In genomic region chr2:38778686-38779082, GRCh38 we compare ENCODE assay signal across 8 cellular contexts. TPM values are rescaled to one million over a fixed set of nuclear protein-coding genes. Genes with fewer than 3 reads are reported as not detected.
DNase-seq lines count a peak whose midpoint lies in the region; ATAC-seq and TF ChIP-seq lines count a peak whose summit lies in the region.

No MANE protein-coding gene starts in this region.

- TF ChIP-seq CTCF in HCT116 (IDR thresholded peaks at IDR 0.05 in 2 of 3, conservative IDR thresholded peaks at IDR 0.05 in 1 of 3; ENCODE audit: borderline replicate concordance in 1 of 3, insufficient read depth in 1 of 3, low read depth in 2 of 3, low read length in 2 of 3) (no peak), hepatocyte (IDR thresholded peaks at IDR 0.05; ENCODE audit: poor library complexity) (no peak)

- H2AFZ ChIP-seq in HCT116 (ENCODE audit: low read depth, low read length, poor library complexity, severe bottlenecking) = no peak overlapping the region
- peak overlapping the region; percentile 87 for H2AFZ ChIP-seq in hepatocyte

- peaks cover 13% of the 10 kb centered on the region for H3K4me1 Mint-ChIP-seq in T-helper 17 cell
- H3K4me1 Mint-ChIP-seq in stimulated activated effector memory CD8-positive, alpha-beta T cell treated with anti-CD3 and anti-CD28 coated beads, Interleukin-12 subunit alpha, Interleukin-12 subunit beta, amount 100 ng/mL, for 72 hours = peaks cover 20% of the 10 kb centered on the region

- TF ChIP-seq RAD21 in HCT116 (IDR thresholded peaks at IDR 0.05; ENCODE audit: low read depth) = no peak

- RAD21 ChIA-PET in HCT116 (lab: Charles Lee; ENCODE audit: low non-redundant PET in 1 of 2, low total read pairs in 2 of 2, uncharacterized antibody in 2 of 2, unreplicated experiment in 2 of 2) = no interaction called here

- H3K4me2 ChIP-seq in HCT116 (ENCODE audit: low read length) (peak overlapping the region; percentile 79), hepatocyte (peak overlapping the region; percentile 75)

- H3K36me3 ChIP-seq in HCT116 (ENCODE audit: control insufficient read depth in 1 of 2, insufficient read depth in 2 of 2, low read length in 2 of 2) = peaks cover 4 to 13% of the 10 kb centered on the region in 2 experiments; a peak in 2 of 4 replicates
- no peaks in the 10 kb centered on the region for H3K36me3 ChIP-seq in hepatocyte (replicated peaks; ENCODE audit: insufficient read depth, low read depth)

- peak overlapping the region; percentile 77 for H3K9ac ChIP-seq in HCT116 (ENCODE audit: low read length)

- BruUV-seq in HCT116 (replicated peaks; lab: Mats Ljungman, UMichigan) = no TSS peak

- no peaks in the 10 kb centered on the region for H3K9me3 ChIP-seq in HCT116 (ENCODE audit: control insufficient read depth in 1 of 2, insufficient read depth in 1 of 2, low read depth in 1 of 2, low read length in 2 of 2)
- H3K9me3 ChIP-seq in T-helper 17 cell (ENCODE audit: control insufficient read depth, low read length, poor library complexity, severe bottlenecking) = no peaks in the 10 kb centered on the region
- H3K9me3 ChIP-seq in hepatocyte (ENCODE audit: low read depth) = no peaks in the 10 kb centered on the region

- CTCF ChIA-PET in HCT116 (lab: Charles Lee) = no interaction called here

- H3K27ac Mint-ChIP-seq in T-helper 17 cell = peak overlapping the region; percentile 99
- peak overlapping the region; percentile 96 for H3K27ac Mint-ChIP-seq in stimulated activated effector memory CD8-positive, alpha-beta T cell treated with anti-CD3 and anti-CD28 coated beads, Interleukin-12 subunit alpha, Interleukin-12 subunit beta, amount 100 ng/mL, for 72 hours

- H3K9me2 ChIP-seq in HCT116 (ENCODE audit: insufficient read depth) = no peaks in the 10 kb centered on the region
- H3K9me2 ChIP-seq in hepatocyte (replicated peaks; ENCODE audit: insufficient read depth) = no peaks in the 10 kb centered on the region

- no peaks in the 10 kb centered on the region for H4K20me1 ChIP-seq in HCT116 (ENCODE audit: insufficient read depth)
- no peaks in the 10 kb centered on the region for H4K20me1 ChIP-seq in hepatocyte (ENCODE audit: insufficient read depth, poor library complexity, severe bottlenecking)

- H3K27ac ChIP-seq in HCT116 (ENCODE audit: low read depth, low read length) (peak overlapping the region; percentile 53), hepatocyte (peak overlapping the region; percentile 65)

- H3K36me3 Mint-ChIP-seq in T-helper 17 cell (ENCODE audit: low read depth) = peaks cover 4% of the 10 kb centered on the region
- H3K36me3 Mint-ChIP-seq in stimulated activated effector memory CD8-positive, alpha-beta T cell treated with anti-CD3 and anti-CD28 coated beads, Interleukin-12 subunit alpha, Interleukin-12 subunit beta, amount 100 ng/mL, for 72 hours = peaks cover 45% of the 10 kb centered on the region

- H3K79me2 ChIP-seq in HCT116 (ENCODE audit: insufficient read depth, low read length) = peaks cover 13% of the 10 kb centered on the region
- peaks cover 7% of the 10 kb centered on the region for H3K79me2 ChIP-seq in hepatocyte

- peaks cover 22% of the 10 kb centered on the region for H3K27me3 Mint-ChIP-seq in T-helper 17 cell

- peak overlapping the region; percentile 99 for H3K4me3 Mint-ChIP-seq in T-helper 17 cell
- peak overlapping the region; percentile 98 for H3K4me3 Mint-ChIP-seq in stimulated activated effector memory CD8-positive, alpha-beta T cell treated with anti-CD3 and anti-CD28 coated beads, Interleukin-12 subunit alpha, Interleukin-12 subunit beta, amount 100 ng/mL, for 72 hours

- H3K4me3 ChIP-seq in HCT116 (replicated peaks in 1 of 2; ENCODE audit: low read depth in 1 of 2, low read length in 2 of 2) = peak overlapping the region; percentile 69 to 76
- peak overlapping the region; percentile 63 for H3K4me3 ChIP-seq in hepatocyte

- intact Hi-C loops in HCT116 (cut with micrococcal nuclease) = no loop called here

- ATAC-seq in HCT116 = no peak
- no peak for ATAC-seq in T-helper 17 cell
- no peak for ATAC-seq in stimulated activated effector memory CD8-positive, alpha-beta T cell treated with anti-CD3 and anti-CD28 coated beads, Interleukin-12 subunit alpha, Interleukin-12 subunit beta, amount 100 ng/mL, for 72 hours
- ATAC-seq in GM19324 (IDR thresholded peaks at IDR 0.05; ENCODE audit: low FRiP score, unreplicated experiment) = no peak

- DNase-seq in HCT116 (ENCODE audit: low read depth, low spot score) = no peak
- no peak for DNase-seq in T-helper 17 cell
- DNase-seq in hepatocyte (ENCODE audit: low spot score) = no peak
- no peak for DNase-seq in stimulated activated effector memory CD8-positive, alpha-beta T cell treated with anti-CD3 and anti-CD28 coated beads, Interleukin-12 subunit alpha, Interleukin-12 subunit beta, amount 100 ng/mL, for 72 hours (ENCODE audit: low spot score in 2 of 2)
- no peak for DNase-seq in HK-2 (ENCODE audit: unreplicated experiment)
- no peak for DNase-seq in GF-D8 (lab: John Stamatoyannopoulos, UW)
- DNase-seq in Ammon's horn (ENCODE audit: low spot score) = no peak

- WGBS in hepatocyte (ENCODE audit: low lambda C conversion rate, missing lambda C conversion rate) = 31% methylated on average over 8 of the region's 8 CpGs

- H3K27me3 ChIP-seq in HCT116 (ENCODE audit: insufficient read depth, low read length) = no peaks in the 10 kb centered on the region
- no peaks in the 10 kb centered on the region for H3K27me3 ChIP-seq in hepatocyte

- no peaks in the 10 kb centered on the region for H3K9me3 Mint-ChIP-seq in stimulated activated effector memory CD8-positive, alpha-beta T cell treated with anti-CD3 and anti-CD28 coated beads, Interleukin-12 subunit alpha, Interleukin-12 subunit beta, amount 100 ng/mL, for 72 hours

- TF ChIP-seq POLR2A in HCT116 (IDR thresholded peaks at IDR 0.05; ENCODE audit: borderline replicate concordance, extremely low read depth, insufficient read depth, insufficient read length) = no peak

- POLR2A ChIA-PET in HCT116 (lab: Charles Lee) = interaction anchor here (1.1 kb wide), 1 partner anchor 27 kb away, joined by 3 read pairs; the partner anchor contains the start of gene SRSF7

- peaks cover 0 to 7% of the 10 kb centered on the region in 2 experiments; a peak in 2 of 4 replicates for H3K4me1 ChIP-seq in HCT116 (ENCODE audit: control insufficient read depth in 1 of 2, insufficient read depth in 2 of 2, low read length in 2 of 2)
- H3K4me1 ChIP-seq in hepatocyte (ENCODE audit: insufficient read depth) = peaks cover 6% of the 10 kb centered on the region

TF ChIP-seq in HCT116, 20 proteins besides CTCF, POLR2A, EP300 and RAD21:
- no peak for TF ChIP-seq SP1 (IDR thresholded peaks at IDR 0.05; ENCODE audit: low read depth)
- no peak for TF ChIP-seq CEBPB (IDR thresholded peaks at IDR 0.05; ENCODE audit: low read depth)
- TF ChIP-seq SIN3A (IDR thresholded peaks at IDR 0.05; ENCODE audit: low read depth) = no peak
- TF ChIP-seq JUND (IDR thresholded peaks at IDR 0.05) = no peak
- no peak for TF ChIP-seq EZH2 (IDR thresholded peaks at IDR 0.05)
- TF ChIP-seq ELF1 (IDR thresholded peaks at IDR 0.05; ENCODE audit: borderline replicate concordance, low read depth) = no peak
- no peak for TF ChIP-seq EGR1 (IDR thresholded peaks at IDR 0.05; ENCODE audit: low read depth)
- TF ChIP-seq CBX3 (IDR thresholded peaks at IDR 0.05; ENCODE audit: low read depth) = no peak

RNA-seq across cellular contexts. Expression of gene GEMIN6, which starts 0.7 kb away (rescaled TPM):
- 23.1 TPM for total RNA-seq in HCT116 (2021; ENCODE audit: unreplicated experiment)
- 6.1 and 8.7 TPM in 2 replicates for polyA plus RNA-seq in HCT116 (2012)
- 1 to 10 TPM; 3.2 to 4.3 TPM for total RNA-seq in T-helper 17 cell
- total RNA-seq in hepatocyte = 12.6 and 15.7 TPM in 2 replicates
- polyA plus RNA-seq in hepatocyte = 13.4 and 16.2 TPM in 2 replicates

RNA-seq across cellular contexts. Expression of gene SRSF7, which starts 27.5 kb away (rescaled TPM):
- total RNA-seq in HCT116 (2021; ENCODE audit: unreplicated experiment) (215 TPM), T-helper 17 cell (100 to 1,000 TPM; 558 to 772 TPM), hepatocyte (113 and 120 TPM in 2 replicates)
- 176 and 196 TPM in 2 replicates for polyA plus RNA-seq in HCT116 (2012)
- polyA plus RNA-seq in hepatocyte = 147 and 172 TPM in 2 replicates
